2 cellular contexts compared by ENCODE assay signal in the genomic region with DNA sequence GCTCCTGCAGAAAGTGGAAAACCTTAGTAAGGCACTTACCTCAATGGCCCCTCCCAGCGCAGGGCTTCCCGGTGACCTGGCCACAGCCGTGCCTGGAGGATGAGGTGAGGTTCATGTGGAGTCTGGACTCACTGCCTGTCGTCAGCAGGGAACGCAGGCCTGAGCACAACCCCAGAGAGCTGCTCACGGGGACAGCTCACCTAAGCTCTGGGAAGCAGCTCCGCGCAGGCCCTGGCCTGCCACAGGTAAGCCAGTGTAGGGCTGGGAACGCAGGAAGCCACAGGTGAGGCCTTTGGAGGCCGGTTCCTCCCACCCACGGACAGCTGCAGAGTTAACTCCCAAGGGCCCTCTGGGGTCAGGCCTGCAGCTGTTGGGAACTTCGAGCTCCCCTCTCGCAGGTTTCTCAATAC.
TF ChIP-seq lines count a peak whose summit lies in the region.

No MANE protein-coding gene starts in this region.

TF ChIP-seq in SK-N-SH treated with all-trans-retinoic acid at 6 μM for 48 hours, 23 proteins besides CTCF, POLR2A, EP300 and RAD21 (continued from another document):
- TF ChIP-seq TSHZ2 (CRISPR knock-in tag; IDR thresholded peaks at IDR 0.05) (no peak), SNAI2 (CRISPR knock-in tag; IDR thresholded peaks at IDR 0.05) (no peak), CSRNP3 (CRISPR knock-in tag; IDR thresholded peaks at IDR 0.05) (no peak), ZNF565 (CRISPR knock-in tag; conservative IDR thresholded peaks at IDR 0.05; ENCODE audit: low read depth) (no peak), BACH2 (CRISPR knock-in tag; IDR thresholded peaks at IDR 0.05; ENCODE audit: borderline replicate concordance) (no peak), ZFP3 (CRISPR knock-in tag; IDR thresholded peaks at IDR 0.05) (no peak), PATZ1 (CRISPR knock-in tag; IDR thresholded peaks at IDR 0.05; ENCODE audit: borderline replicate concordance) (no peak), PPARA (CRISPR knock-in tag; IDR thresholded peaks at IDR 0.05; ENCODE audit: borderline replicate concordance) (no peak), OSR1 (CRISPR knock-in tag; IDR thresholded peaks at IDR 0.05) (no peak), TOX (CRISPR knock-in tag; IDR thresholded peaks at IDR 0.05; ENCODE audit: borderline replicate concordance) (no peak), ESRRG (CRISPR knock-in tag; IDR thresholded peaks at IDR 0.05) (no peak), CSDC2 (CRISPR knock-in tag; IDR thresholded peaks at IDR 0.05) (no peak), ZC3H10 (CRISPR knock-in tag; IDR thresholded peaks at IDR 0.05) (no peak), ARNTL (CRISPR knock-in tag; IDR thresholded peaks at IDR 0.05; ENCODE audit: borderline replicate concordance, low read depth) (no peak), TCF4 (CRISPR knock-in tag; IDR thresholded peaks at IDR 0.05; ENCODE audit: borderline replicate concordance) (no peak), GLIS3 (CRISPR knock-in tag; IDR thresholded peaks at IDR 0.05) (no peak)
- TF ChIP-seq, protein P1, sequence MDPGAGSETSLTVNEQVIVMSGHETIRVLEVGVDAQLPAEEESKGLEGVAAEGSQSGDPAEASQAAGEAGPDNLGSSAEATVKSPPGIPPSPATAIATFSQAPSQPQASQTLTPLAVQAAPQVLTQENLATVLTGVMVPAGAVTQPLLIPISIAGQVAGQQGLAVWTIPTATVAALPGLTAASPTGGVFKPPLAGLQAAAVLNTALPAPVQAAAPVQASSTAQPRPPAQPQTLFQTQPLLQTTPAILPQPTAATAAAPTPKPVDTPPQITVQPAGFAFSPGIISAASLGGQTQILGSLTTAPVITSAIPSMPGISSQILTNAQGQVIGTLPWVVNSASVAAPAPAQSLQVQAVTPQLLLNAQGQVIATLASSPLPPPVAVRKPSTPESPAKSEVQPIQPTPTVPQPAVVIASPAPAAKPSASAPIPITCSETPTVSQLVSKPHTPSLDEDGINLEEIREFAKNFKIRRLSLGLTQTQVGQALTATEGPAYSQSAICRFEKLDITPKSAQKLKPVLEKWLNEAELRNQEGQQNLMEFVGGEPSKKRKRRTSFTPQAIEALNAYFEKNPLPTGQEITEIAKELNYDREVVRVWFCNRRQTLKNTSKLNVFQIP (CRISPR knock-in tag; IDR thresholded peaks at IDR 0.05; ENCODE audit: borderline replicate concordance, low read depth), result no peak

TF ChIP-seq in SK-N-SH, 30 proteins besides CTCF, POLR2A, EP300 and RAD21 (continued from another document):
- TF ChIP-seq, protein P2, sequence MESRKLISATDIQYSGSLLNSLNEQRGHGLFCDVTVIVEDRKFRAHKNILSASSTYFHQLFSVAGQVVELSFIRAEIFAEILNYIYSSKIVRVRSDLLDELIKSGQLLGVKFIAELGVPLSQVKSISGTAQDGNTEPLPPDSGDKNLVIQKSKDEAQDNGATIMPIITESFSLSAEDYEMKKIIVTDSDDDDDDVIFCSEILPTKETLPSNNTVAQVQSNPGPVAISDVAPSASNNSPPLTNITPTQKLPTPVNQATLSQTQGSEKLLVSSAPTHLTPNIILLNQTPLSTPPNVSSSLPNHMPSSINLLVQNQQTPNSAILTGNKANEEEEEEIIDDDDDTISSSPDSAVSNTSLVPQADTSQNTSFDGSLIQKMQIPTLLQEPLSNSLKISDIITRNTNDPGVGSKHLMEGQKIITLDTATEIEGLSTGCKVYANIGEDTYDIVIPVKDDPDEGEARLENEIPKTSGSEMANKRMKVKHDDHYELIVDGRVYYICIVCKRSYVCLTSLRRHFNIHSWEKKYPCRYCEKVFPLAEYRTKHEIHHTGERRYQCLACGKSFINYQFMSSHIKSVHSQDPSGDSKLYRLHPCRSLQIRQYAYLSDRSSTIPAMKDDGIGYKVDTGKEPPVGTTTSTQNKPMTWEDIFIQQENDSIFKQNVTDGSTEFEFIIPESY (IDR thresholded peaks at IDR 0.05; ENCODE audit: borderline replicate concordance, low read depth), result no peak
- TF ChIP-seq NRF1 (IDR thresholded peaks at IDR 0.05; ENCODE audit: low read depth, low read length) (no peak), NFIC (IDR thresholded peaks at IDR 0.05; ENCODE audit: borderline replicate concordance) (no peak)
- TF ChIP-seq, protein P3, sequence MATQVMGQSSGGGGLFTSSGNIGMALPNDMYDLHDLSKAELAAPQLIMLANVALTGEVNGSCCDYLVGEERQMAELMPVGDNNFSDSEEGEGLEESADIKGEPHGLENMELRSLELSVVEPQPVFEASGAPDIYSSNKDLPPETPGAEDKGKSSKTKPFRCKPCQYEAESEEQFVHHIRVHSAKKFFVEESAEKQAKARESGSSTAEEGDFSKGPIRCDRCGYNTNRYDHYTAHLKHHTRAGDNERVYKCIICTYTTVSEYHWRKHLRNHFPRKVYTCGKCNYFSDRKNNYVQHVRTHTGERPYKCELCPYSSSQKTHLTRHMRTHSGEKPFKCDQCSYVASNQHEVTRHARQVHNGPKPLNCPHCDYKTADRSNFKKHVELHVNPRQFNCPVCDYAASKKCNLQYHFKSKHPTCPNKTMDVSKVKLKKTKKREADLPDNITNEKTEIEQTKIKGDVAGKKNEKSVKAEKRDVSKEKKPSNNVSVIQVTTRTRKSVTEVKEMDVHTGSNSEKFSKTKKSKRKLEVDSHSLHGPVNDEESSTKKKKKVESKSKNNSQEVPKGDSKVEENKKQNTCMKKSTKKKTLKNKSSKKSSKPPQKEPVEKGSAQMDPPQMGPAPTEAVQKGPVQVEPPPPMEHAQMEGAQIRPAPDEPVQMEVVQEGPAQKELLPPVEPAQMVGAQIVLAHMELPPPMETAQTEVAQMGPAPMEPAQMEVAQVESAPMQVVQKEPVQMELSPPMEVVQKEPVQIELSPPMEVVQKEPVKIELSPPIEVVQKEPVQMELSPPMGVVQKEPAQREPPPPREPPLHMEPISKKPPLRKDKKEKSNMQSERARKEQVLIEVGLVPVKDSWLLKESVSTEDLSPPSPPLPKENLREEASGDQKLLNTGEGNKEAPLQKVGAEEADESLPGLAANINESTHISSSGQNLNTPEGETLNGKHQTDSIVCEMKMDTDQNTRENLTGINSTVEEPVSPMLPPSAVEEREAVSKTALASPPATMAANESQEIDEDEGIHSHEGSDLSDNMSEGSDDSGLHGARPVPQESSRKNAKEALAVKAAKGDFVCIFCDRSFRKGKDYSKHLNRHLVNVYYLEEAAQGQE (IDR thresholded peaks at IDR 0.05; ENCODE audit: low read depth, low read length), result no peak
- TF ChIP-seq, protein P4, sequence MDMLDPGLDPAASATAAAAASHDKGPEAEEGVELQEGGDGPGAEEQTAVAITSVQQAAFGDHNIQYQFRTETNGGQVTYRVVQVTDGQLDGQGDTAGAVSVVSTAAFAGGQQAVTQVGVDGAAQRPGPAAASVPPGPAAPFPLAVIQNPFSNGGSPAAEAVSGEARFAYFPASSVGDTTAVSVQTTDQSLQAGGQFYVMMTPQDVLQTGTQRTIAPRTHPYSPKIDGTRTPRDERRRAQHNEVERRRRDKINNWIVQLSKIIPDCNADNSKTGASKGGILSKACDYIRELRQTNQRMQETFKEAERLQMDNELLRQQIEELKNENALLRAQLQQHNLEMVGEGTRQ (IDR thresholded peaks at IDR 0.05; ENCODE audit: borderline replicate concordance, low read depth, low read length), result no peak
